Comparison of ENCODE assay signal across 1 cellular context in the genomic region with DNA sequence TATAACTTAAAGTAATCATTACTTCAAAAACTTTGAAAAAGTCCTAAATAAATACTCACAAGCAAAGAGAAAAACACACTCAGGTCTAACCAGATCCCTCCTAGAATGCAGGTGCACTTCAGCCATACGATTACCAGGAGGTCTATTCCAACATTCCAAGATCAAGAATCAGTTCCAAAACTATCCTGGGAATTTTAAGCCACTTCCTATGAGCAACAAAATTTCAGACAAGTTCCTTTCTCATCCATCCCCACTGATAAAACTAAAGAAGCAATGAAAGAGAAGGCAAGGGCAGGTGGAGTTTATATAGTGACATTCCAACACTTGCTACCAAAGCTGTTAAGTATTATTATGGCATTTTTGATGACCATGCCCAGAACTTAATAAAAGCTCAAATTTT.
TF ChIP-seq lines count a peak whose summit lies in the region.

No MANE protein-coding gene starts in this region.

TF ChIP-seq in IMR-90, 13 proteins besides CTCF, POLR2A, EP300 and RAD21:
- TF ChIP-seq MAZ (IDR thresholded peaks at IDR 0.05; ENCODE audit: borderline replicate concordance, low read depth, low read length): no peak
- TF ChIP-seq CEBPB (IDR thresholded peaks at IDR 0.05; ENCODE audit: low read depth, low read length): no peak
- no peak for TF ChIP-seq BHLHE40 (IDR thresholded peaks at IDR 0.05; ENCODE audit: low read depth, low read length)
- TF ChIP-seq, protein P1, sequence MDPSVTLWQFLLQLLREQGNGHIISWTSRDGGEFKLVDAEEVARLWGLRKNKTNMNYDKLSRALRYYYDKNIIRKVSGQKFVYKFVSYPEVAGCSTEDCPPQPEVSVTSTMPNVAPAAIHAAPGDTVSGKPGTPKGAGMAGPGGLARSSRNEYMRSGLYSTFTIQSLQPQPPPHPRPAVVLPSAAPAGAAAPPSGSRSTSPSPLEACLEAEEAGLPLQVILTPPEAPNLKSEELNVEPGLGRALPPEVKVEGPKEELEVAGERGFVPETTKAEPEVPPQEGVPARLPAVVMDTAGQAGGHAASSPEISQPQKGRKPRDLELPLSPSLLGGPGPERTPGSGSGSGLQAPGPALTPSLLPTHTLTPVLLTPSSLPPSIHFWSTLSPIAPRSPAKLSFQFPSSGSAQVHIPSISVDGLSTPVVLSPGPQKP (IDR thresholded peaks at IDR 0.05; ENCODE audit: borderline replicate concordance, low read depth, low read length): no peak
- TF ChIP-seq MAFK (IDR thresholded peaks at IDR 0.05; ENCODE audit: low read depth, low read length): no peak
- no peak for TF ChIP-seq FOS (IDR thresholded peaks at IDR 0.05; ENCODE audit: low read depth, low read length)
- TF ChIP-seq NFE2L2 (IDR thresholded peaks at IDR 0.05; ENCODE audit: low read depth, low read length): no peak
- TF ChIP-seq SMC3 (IDR thresholded peaks at IDR 0.05; ENCODE audit: low read depth, low read length): no peak
- no peak for TF ChIP-seq RCOR1 (IDR thresholded peaks at IDR 0.05; ENCODE audit: insufficient replicate concordance, low read length)
- TF ChIP-seq CHD1 (IDR thresholded peaks at IDR 0.05; ENCODE audit: low read depth, low read length): no peak
